Comparison of ENCODE assay signal across 1 cellular context in genomic region chr15:43746903-43747309, GRCh38.
TF ChIP-seq lines count a peak whose summit lies in the region.

No MANE protein-coding gene starts in this region.

TF ChIP-seq in HepG2, 621 proteins besides CTCF, POLR2A, EP300 and RAD21:
- peak; percentile 48; the same call in 1 of the 2 replicates for TF ChIP-seq TFAP4 (IDR thresholded peaks at IDR 0.05; ENCODE audit: borderline replicate concordance, low read depth)
- TF ChIP-seq ASH2L (IDR thresholded peaks at IDR 0.05; ENCODE audit: insufficient read length, low read depth, low read length): peak; percentile 35
- TF ChIP-seq ZNF10 (CRISPR knock-in tag; IDR thresholded peaks at IDR 0.05; ENCODE audit: borderline replicate concordance, low read depth): peak; percentile 89; the same call in 1 of the 2 replicates
- 0 out of 2 replicates have a peak, but pooled peaks have one; percentile 23 for TF ChIP-seq ELF4 (CRISPR knock-in tag; IDR thresholded peaks at IDR 0.05; ENCODE audit: borderline replicate concordance)
- TF ChIP-seq ZNF788 (CRISPR knock-in tag; IDR thresholded peaks at IDR 0.05; ENCODE audit: borderline replicate concordance): 0 out of 2 replicates have a peak, but pooled peaks have one; percentile 2
TF ChIP-seq in HepG2: peak in this region for 5; not testable (repeated sequence) for 616.
